ENCODE assay signal across 8 cellular contexts in genomic region chr5:174532453-174533126, GRCh38.
DNase-seq lines count a peak whose midpoint lies in the region; ATAC-seq, FAIRE-seq and TF ChIP-seq lines count a peak whose summit lies in the region.

No MANE protein-coding gene starts in this region.

- H3K79me2 ChIP-seq in mammary epithelial cell (ENCODE audit: insufficient read depth, low read length) (no peaks in the 10 kb centered on the region), keratinocyte (ENCODE audit: control insufficient read depth, insufficient read depth, low read length) (no peaks in the 10 kb centered on the region)

- H3K9ac ChIP-seq in NT2/D1 (ENCODE audit: insufficient read length, low read depth) (no peak overlapping the region), mammary epithelial cell (ENCODE audit: insufficient read depth, low read length) (no peak overlapping the region), keratinocyte (ENCODE audit: control insufficient read depth, extremely low read depth, insufficient read depth, low read length) (peak overlapping the region; percentile 16)

- no peaks in the 10 kb centered on the region for H3K4me1 ChIP-seq in NT2/D1 (ENCODE audit: insufficient read depth, insufficient read length)
- H3K4me1 ChIP-seq in mammary epithelial cell (ENCODE audit: insufficient read depth, low read length), result peaks cover 35% of the 10 kb centered on the region
- H3K4me1 ChIP-seq in keratinocyte (ENCODE audit: control insufficient read depth, extremely low read depth, insufficient read depth, low read length), result peaks cover 61% of the 10 kb centered on the region

- CTCF ChIA-PET in mammary epithelial cell (lab: Charles Lee; ENCODE audit: low non-redundant PET), result interaction anchor here (0.6 kb wide), 1 partner anchor 1132 kb away, joined by 3 read pairs; no protein-coding TSS in a partner anchor

- DNase-seq in NCI-H2196 (lab: John Stamatoyannopoulos, UW; ENCODE audit: unreplicated experiment), result peak; percentile 19
- no peak for DNase-seq in NCI-H2196 treated with DMSO at 0.1 percent for 48 hours (lab: John Stamatoyannopoulos, UW; ENCODE audit: unreplicated experiment)
- DNase-seq in NT2/D1 (ENCODE audit: low read depth, low spot score), result peak; percentile 83
- DNase-seq in mammary epithelial cell, result peak; percentile 93
- DNase-seq in keratinocyte (ENCODE audit: low read depth, low spot score), result peak; percentile 84
- peak; percentile 17 to 19 for DNase-seq in stimulated activated CD4-positive, alpha-beta T cell treated with anti-CD3 and anti-CD28 coated beads, Interleukin-2, amount 100 ng/mL, for 24 hours
- no peak for DNase-seq in GM20000 (ENCODE audit: low spot score)

- H3K4me2 ChIP-seq in mammary epithelial cell (ENCODE audit: insufficient read depth, low read depth, low read length) (peak overlapping the region; percentile 52), keratinocyte (ENCODE audit: control insufficient read depth, extremely low read depth, insufficient read depth, low read depth, low read length) (peak overlapping the region; percentile 74)

- no peaks in the 10 kb centered on the region for H3K9me1 ChIP-seq in keratinocyte (ENCODE audit: control insufficient read depth, extremely low read depth, insufficient read depth, low read length)

- 21% methylated on average over 14 of the region's 14 CpGs for WGBS in mammary epithelial cell (ENCODE audit: low coverage, missing lambda C conversion rate)

- TF ChIP-seq CTCF in mammary epithelial cell (conservative IDR thresholded peaks at IDR 0.05 in 1 of 2, IDR thresholded peaks at IDR 0.05 in 1 of 2; ENCODE audit: extremely low read depth in 1 of 2, insufficient read depth in 1 of 2, low read depth in 1 of 2, low read length in 2 of 2) (no peak), keratinocyte (optimal IDR thresholded peaks at IDR 0.05 in 1 of 3, IDR thresholded peaks at IDR 0.05 in 1 of 3, conservative IDR thresholded peaks at IDR 0.05 in 1 of 3; ENCODE audit: extremely low read depth in 1 of 3, insufficient read depth in 2 of 3, low read length in 3 of 3) (no peak), GM20000 (IDR thresholded peaks at IDR 0.05; ENCODE audit: extremely low read depth, missing control alignments) (no peak)

- no peaks in the 10 kb centered on the region for H3K27me3 ChIP-seq in NT2/D1 (ENCODE audit: insufficient read depth, insufficient read length)
- H3K27me3 ChIP-seq in mammary epithelial cell (ENCODE audit: insufficient read depth, low read length), result no peaks in the 10 kb centered on the region
- no peaks in the 10 kb centered on the region for H3K27me3 ChIP-seq in keratinocyte (ENCODE audit: control insufficient read depth, extremely low read depth, insufficient read depth, low read length)

- H3K9me3 ChIP-seq in NT2/D1 (ENCODE audit: insufficient read depth, low read length) (no peaks in the 10 kb centered on the region), mammary epithelial cell (replicated peaks; ENCODE audit: insufficient read depth, low read length) (no peaks in the 10 kb centered on the region), keratinocyte (ENCODE audit: control insufficient read depth, low read depth, low read length) (no peaks in the 10 kb centered on the region)

- H3K4me3 ChIP-seq in NT2/D1 (ENCODE audit: insufficient read length, low read depth) (no peak overlapping the region), mammary epithelial cell (replicated peaks in 1 of 3; ENCODE audit: insufficient read depth in 1 of 3, low read depth in 2 of 3, low read length in 3 of 3) (no peak overlapping the region), keratinocyte (ENCODE audit: control insufficient read depth in 2 of 3, extremely low read depth in 1 of 3, insufficient read depth in 2 of 3, low read depth in 1 of 3, low read length in 3 of 3) (no peak overlapping the region)

- in situ Hi-C loops in mammary epithelial cell (cut with MboI; ENCODE audit: low sequenced_read_pairs in 2 of 2), result no loop called here

- intact Hi-C loops in mammary epithelial cell (cut with micrococcal nuclease), result no loop called here

- TSS peak; percentile 86 for BruUV-seq in mammary epithelial cell (replicated peaks; lab: Mats Ljungman, UMichigan)

- no peak for ATAC-seq in HG02885 (IDR thresholded peaks at IDR 0.05; ENCODE audit: poor library complexity, unreplicated experiment)

- peak; percentile 81 for FAIRE-seq in keratinocyte (lab: Jason Lieb, UNC)

- peak overlapping the region; percentile 62 for H2AFZ ChIP-seq in mammary epithelial cell (ENCODE audit: low read depth, low read length)
- no peak overlapping the region for H2AFZ ChIP-seq in keratinocyte (ENCODE audit: control insufficient read depth, low read length)

- H4K20me1 ChIP-seq in mammary epithelial cell (ENCODE audit: insufficient read depth, low read length), result no peaks in the 10 kb centered on the region
- H4K20me1 ChIP-seq in keratinocyte (ENCODE audit: control insufficient read depth, extremely low read depth, insufficient read depth, low read length), result no peaks in the 10 kb centered on the region

- H3K36me3 ChIP-seq in NT2/D1 (ENCODE audit: insufficient read depth, insufficient read length, low read length), result no peaks in the 10 kb centered on the region
- no peaks in the 10 kb centered on the region for H3K36me3 ChIP-seq in mammary epithelial cell (ENCODE audit: insufficient read depth, low read length)
- no peaks in the 10 kb centered on the region for H3K36me3 ChIP-seq in keratinocyte (ENCODE audit: control insufficient read depth in 2 of 2, extremely low read depth in 1 of 2, insufficient read depth in 2 of 2, low read length in 2 of 2)

- H3K27ac ChIP-seq in mammary epithelial cell (ENCODE audit: insufficient read depth, low read depth, low read length), result peak overlapping the region; percentile 25
- H3K27ac ChIP-seq in keratinocyte (ENCODE audit: control insufficient read depth, insufficient read depth, low read length), result peak overlapping the region; percentile 63

- dilution Hi-C loops in mammary epithelial cell (cut with HindIII; ENCODE audit: low sequenced_read_pairs), result no loop called here
- dilution Hi-C loops in keratinocyte (cut with MboI; ENCODE audit: extremely low pct_ligation_motif_present, low sequenced_read_pairs), result no loop called here

Comparison
In these comparisons a context has a peak if more than half of its experiments do, and no peak if none do; other contexts are left out.
1. DNase-seq: peak in NCI-H2196 (single experiment), NT2/D1 (single experiment), mammary epithelial cell (single experiment), keratinocyte (single experiment) and stimulated activated CD4-positive, alpha-beta T cell treated with anti-CD3 and anti-CD28 coated beads, Interleukin-2, amount 100 ng/mL, for 24 hours (2 of 2); none in NCI-H2196 treated with DMSO at 0.1 percent for 48 hours (single experiment) and GM20000 (single experiment).